8 cellular contexts compared by ENCODE assay signal in the genomic region with DNA sequence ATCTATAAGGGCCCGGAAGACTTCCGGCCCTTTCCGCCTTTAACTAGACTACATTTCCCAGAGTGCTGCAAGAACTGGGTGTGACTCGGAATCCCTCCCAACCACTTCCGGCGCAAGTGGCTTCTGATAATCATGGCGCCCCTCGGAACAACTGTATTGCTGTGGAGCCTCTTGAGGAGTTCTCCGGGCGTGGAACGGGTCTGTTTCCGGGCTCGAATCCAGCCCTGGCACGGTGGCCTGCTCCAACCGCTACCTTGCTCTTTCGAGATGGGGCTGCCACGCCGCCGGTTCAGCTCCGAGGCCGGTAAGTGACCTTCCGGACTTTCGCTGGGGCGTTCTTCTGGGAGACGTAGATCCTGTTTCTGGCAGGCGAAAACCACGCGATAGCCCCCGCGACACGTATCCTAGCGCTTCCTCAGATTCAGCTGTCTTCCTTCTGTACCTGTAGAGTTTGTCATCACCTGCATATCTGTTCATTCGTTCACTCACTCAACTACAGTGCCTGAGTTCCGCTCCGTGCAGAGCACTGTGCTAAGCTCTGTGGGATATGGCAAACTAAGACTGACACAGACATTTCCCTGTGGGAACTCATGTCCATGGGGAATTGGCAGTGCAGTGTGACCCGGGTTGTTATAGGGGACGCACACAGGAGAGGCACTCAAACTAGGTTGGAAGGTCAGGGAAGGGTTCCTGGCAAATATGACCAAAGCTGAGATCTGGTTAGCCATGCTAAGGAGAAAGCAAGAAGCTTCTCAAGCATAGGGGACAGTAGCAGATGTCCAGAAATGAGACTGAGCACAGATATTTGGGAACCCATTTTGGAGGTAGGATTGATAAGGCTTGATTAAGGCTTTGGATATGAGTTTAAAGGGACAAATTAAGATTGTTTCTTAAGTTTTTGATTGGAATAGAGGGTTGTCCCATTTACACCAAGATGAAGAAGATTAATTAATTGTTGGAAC. TPM values are rescaled to one million over a fixed set of nuclear protein-coding genes. Genes with fewer than 3 reads are reported as not detected.
DNase-seq lines count a peak whose midpoint lies in the region; ATAC-seq and TF ChIP-seq lines count a peak whose summit lies in the region.

Gene MRPS22 (plus strand): TSS at position 126 of the 962 bp plus-strand sequence. CDS start 7 bp downstream, at position 133.

- TF ChIP-seq EP300 in upper lobe of left lung (IDR thresholded peaks at IDR 0.05), result no peak

- H3K4me3 ChIP-seq in GM12875 (ENCODE audit: low read depth, low read length) (peak within 1 kb of the TSS; percentile 81), heart right ventricle (peak within 1 kb of the TSS; percentile 65 to 99 (median 82)), upper lobe of left lung (peak within 1 kb of the TSS; percentile 89 to 93 (median 91))

- DNase-seq in NCI-H1436 (lab: John Stamatoyannopoulos, UW) (peak; percentile 84), T follicular helper cell (ENCODE audit: low read depth) (peak; percentile 75), heart right ventricle (peak; percentile 69 to 89), posterior cingulate gyrus (peak; percentile 81 to 97 (median 89)), upper lobe of left lung (peak; percentile 88 to 89)

- peaks cover 0 to 22% (median 18%) of the 10 kb centered on the region in 9 donors for H3K4me1 ChIP-seq in heart right ventricle
- peaks cover 13 to 25% (median 18%) of the 10 kb centered on the region in 4 donors for H3K4me1 ChIP-seq in upper lobe of left lung

- 0% methylated on average over 37 of the region's 37 CpGs for WGBS in adipose tissue, 3 donors
- 0 to 1% methylated on average over 37 of the region's 37 CpGs for WGBS in heart right ventricle, 2 donors
- 0 to 1% methylated on average over 20 to 36 of the region's 37 CpGs for WGBS in upper lobe of left lung, 2 donors

- intact Hi-C loops in heart right ventricle (cut with DNase I), result no loop called here
- intact Hi-C loops in posterior cingulate gyrus (cut with DNase I), result no loop called here

- TF ChIP-seq CTCF in GM12875 (IDR thresholded peaks at IDR 0.05; ENCODE audit: borderline replicate concordance, insufficient read depth, low read depth, low read length), result no peak
- TF ChIP-seq CTCF in heart right ventricle (IDR thresholded peaks at IDR 0.05), result no peak
- no peak for TF ChIP-seq CTCF in upper lobe of left lung (IDR thresholded peaks at IDR 0.05)

- TF ChIP-seq POLR2A in upper lobe of left lung (IDR thresholded peaks at IDR 0.05), result peak in 3 of 4 donors; percentile 43 to 62 (median 52)

- H3K27ac ChIP-seq in adipose tissue (ENCODE audit: low read depth, low read length), result no peak within 1 kb of the TSS
- H3K27ac ChIP-seq in heart right ventricle, result peak within 1 kb of the TSS; percentile 69 to 95 (median 85)
- peak within 1 kb of the TSS; percentile 87 to 92 (median 91) for H3K27ac ChIP-seq in upper lobe of left lung

- H3K9me3 ChIP-seq in heart right ventricle (no peaks in the 10 kb centered on the region), upper lobe of left lung (no peaks in the 10 kb centered on the region)

- H3K27me3 ChIP-seq in heart right ventricle, result peaks cover 0 to 11% (median 3%) of the 10 kb centered on the region in 7 donors
- H3K27me3 ChIP-seq in upper lobe of left lung, result no peaks in the 10 kb centered on the region

- ATAC-seq in HG02798 (IDR thresholded peaks at IDR 0.05; ENCODE audit: poor library complexity, unreplicated experiment), result peak; percentile 99
- ATAC-seq in heart right ventricle, result peak; percentile 94 to 98 (median 98)
- ATAC-seq in upper lobe of left lung (ENCODE audit: low FRiP score in 2 of 2), result peak; percentile 94 to 97

- H3K36me3 ChIP-seq in heart right ventricle (peaks cover 0 to 35% (median 7%) of the 10 kb centered on the region in 9 donors), upper lobe of left lung (peaks cover under 1 to 28% (median 9%) of the 10 kb centered on the region in 4 donors)

RNA-seq across cellular contexts. Expression of gene MRPS22, which starts in this region (rescaled TPM):
- polyA plus RNA-seq in adipose tissue, result 10 to 100 TPM; 38.5 to 46.2 (median 38.9) TPM
- total RNA-seq in heart right ventricle, result 100 to 1,000 TPM in 1 of 10 donors, 10 to 100 TPM in 9; 69.8 to 105 (median 86.5) TPM
- polyA plus RNA-seq in heart right ventricle, result 10 to 100 TPM; 49.8 to 84.4 TPM
- 10 to 100 TPM; 17.8 to 48.3 (median 33.1) TPM for total RNA-seq in upper lobe of left lung
